ENCODE assay signal across 1 cellular context in the genomic region with DNA sequence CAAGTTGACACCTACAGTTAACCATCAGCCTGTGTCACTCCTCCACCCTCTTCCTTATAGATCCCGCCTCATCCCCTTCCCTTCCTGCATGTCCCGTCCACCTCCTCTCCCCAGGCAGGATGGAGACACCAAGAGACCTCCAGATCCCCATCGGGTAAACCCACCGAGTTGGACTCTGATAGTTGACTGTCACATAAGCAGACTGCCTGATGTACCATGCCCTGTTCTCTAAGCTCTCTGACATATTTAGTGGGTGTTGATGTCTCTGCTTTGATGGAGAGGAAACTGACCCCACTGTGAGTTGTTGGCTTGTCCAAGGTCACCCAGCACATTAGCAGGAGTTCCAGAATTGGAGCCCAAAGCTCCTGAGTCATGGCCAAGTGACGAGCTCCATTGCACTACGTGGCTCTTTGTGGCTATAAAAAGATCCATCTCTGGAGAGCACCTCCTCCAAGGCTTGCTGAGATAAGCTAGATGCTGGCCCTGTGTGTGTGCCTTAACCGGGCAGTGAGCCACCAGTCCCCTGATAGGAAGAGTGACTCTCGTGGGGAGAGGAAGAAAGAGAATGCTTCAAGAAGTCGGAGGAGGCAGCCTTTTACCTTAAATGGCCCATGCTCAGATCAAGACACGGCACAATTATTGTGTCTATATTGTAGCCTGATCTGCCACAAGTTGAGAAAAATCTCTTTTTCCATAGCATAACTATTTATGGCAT.
TF ChIP-seq lines count a peak whose summit lies in the region.

No MANE protein-coding gene starts in this region.

TF ChIP-seq in K562, 482 proteins besides CTCF, POLR2A, EP300 and RAD21 (continued from another document and continues in another):
- TF ChIP-seq, protein P1, sequence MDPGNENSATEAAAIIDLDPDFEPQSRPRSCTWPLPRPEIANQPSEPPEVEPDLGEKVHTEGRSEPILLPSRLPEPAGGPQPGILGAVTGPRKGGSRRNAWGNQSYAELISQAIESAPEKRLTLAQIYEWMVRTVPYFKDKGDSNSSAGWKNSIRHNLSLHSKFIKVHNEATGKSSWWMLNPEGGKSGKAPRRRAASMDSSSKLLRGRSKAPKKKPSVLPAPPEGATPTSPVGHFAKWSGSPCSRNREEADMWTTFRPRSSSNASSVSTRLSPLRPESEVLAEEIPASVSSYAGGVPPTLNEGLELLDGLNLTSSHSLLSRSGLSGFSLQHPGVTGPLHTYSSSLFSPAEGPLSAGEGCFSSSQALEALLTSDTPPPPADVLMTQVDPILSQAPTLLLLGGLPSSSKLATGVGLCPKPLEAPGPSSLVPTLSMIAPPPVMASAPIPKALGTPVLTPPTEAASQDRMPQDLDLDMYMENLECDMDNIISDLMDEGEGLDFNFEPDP (CRISPR knock-in tag; IDR thresholded peaks at IDR 0.05): peak; percentile 32; the same call in 1 of the 2 replicates
- TF ChIP-seq LCOR (CRISPR knock-in tag; IDR thresholded peaks at IDR 0.05) (peak; percentile 84), ZKSCAN1 (IDR thresholded peaks at IDR 0.05; ENCODE audit: low read depth, low read length) (peak; percentile 23), HBP1 (CRISPR knock-in tag; IDR thresholded peaks at IDR 0.05) (no peak), SNRNP70 (optimal IDR thresholded peaks at IDR 0.05; ENCODE audit: low read depth, low read length) (no peak), LARP7 (IDR thresholded peaks at IDR 0.05) (no peak), MTA1 (IDR thresholded peaks at IDR 0.05; ENCODE audit: borderline replicate concordance) (peak; percentile 65; the same call in 1 of the 2 replicates), ZNF408 (CRISPR knock-in tag; IDR thresholded peaks at IDR 0.05; ENCODE audit: low read depth) (no peak), SRF (CRISPR knock-in tag; IDR thresholded peaks at IDR 0.05) (peak in 1 of 2 experiments; percentile 91; a peak in 2 of 4 replicates), MEIS2 (IDR thresholded peaks at IDR 0.05; ENCODE audit: partially characterized antibody) (peak; percentile 72), FOSL1 (tag; conservative IDR thresholded peaks at IDR 0.05) (peak; percentile 95), ZNF584 (CRISPR knock-in tag; IDR thresholded peaks at IDR 0.05; ENCODE audit: low read depth) (peak; percentile 57), ATF1 (CRISPR knock-in tag; IDR thresholded peaks at IDR 0.05) (no peak), ATF1 (tag; IDR thresholded peaks at IDR 0.05) (peak; percentile 86), ZFP36 (IDR thresholded peaks at IDR 0.05; ENCODE audit: low read depth, low read length, partially characterized antibody) (peak; percentile 54), TAL1 (IDR thresholded peaks at IDR 0.05) (peak; percentile 77), PRMT5 (CRISPR knock-in tag; IDR thresholded peaks at IDR 0.05) (no peak), FOXK1 (CRISPR knock-in tag; IDR thresholded peaks at IDR 0.05; ENCODE audit: borderline replicate concordance) (no peak), MXD1 (CRISPR knock-in tag; IDR thresholded peaks at IDR 0.05; ENCODE audit: borderline replicate concordance, poor library complexity, severe bottlenecking) (no peak), PTTG1 (tag; IDR thresholded peaks at IDR 0.05; ENCODE audit: low read depth) (no peak), RNF2 (IDR thresholded peaks at IDR 0.05) (peak; percentile 86), ZNF311 (CRISPR knock-in tag; IDR thresholded peaks at IDR 0.05) (no peak), TRIM28 (IDR thresholded peaks at IDR 0.05) (peak; percentile 65; the same call in 1 of the 2 replicates), POLR3A (IDR thresholded peaks at IDR 0.05; ENCODE audit: borderline replicate concordance, extremely low read depth, insufficient read depth, insufficient read length) (no peak), BDP1 (IDR thresholded peaks at IDR 0.05; ENCODE audit: insufficient read depth, insufficient read length) (no peak), PTBP1 (IDR thresholded peaks at IDR 0.05; ENCODE audit: low read depth, low read length) (no peak), MCM7 (IDR thresholded peaks at IDR 0.05) (no peak), NFIC (IDR thresholded peaks at IDR 0.05) (peak; percentile 79), BHLHE40 (IDR thresholded peaks at IDR 0.05; ENCODE audit: low read length) (peak; percentile 87), ZC3H8 (IDR thresholded peaks at IDR 0.05) (no peak), ZNF140 (CRISPR knock-in tag; IDR thresholded peaks at IDR 0.05) (no peak), ILF3 (IDR thresholded peaks at IDR 0.05; ENCODE audit: borderline replicate concordance) (no peak), MXI1 (IDR thresholded peaks at IDR 0.05; ENCODE audit: low read depth, low read length) (no peak), TFE3 (CRISPR knock-in tag; IDR thresholded peaks at IDR 0.05) (no peak), FOXA1 (IDR thresholded peaks at IDR 0.05; ENCODE audit: borderline replicate concordance) (no peak), ZC3H11A (IDR thresholded peaks at IDR 0.05; ENCODE audit: low read depth, low read length) (no peak), RBFOX2 (IDR thresholded peaks at IDR 0.05; ENCODE audit: low read depth, low read length) (no peak), KDM5B (IDR thresholded peaks at IDR 0.05; ENCODE audit: insufficient replicate concordance, low read depth, low read length) (no peak), ETS2 (tag; IDR thresholded peaks at IDR 0.05; ENCODE audit: borderline replicate concordance, poor library complexity, severe bottlenecking) (no peak), U2AF1 (optimal IDR thresholded peaks at IDR 0.05; ENCODE audit: low read depth, low read length) (no peak), NR4A1 (CRISPR knock-in tag; IDR thresholded peaks at IDR 0.05) (no peak), NR4A1 (tag; IDR thresholded peaks at IDR 0.05) (peak; percentile 50), ZNF217 (CRISPR knock-in tag; IDR thresholded peaks at IDR 0.05) (no peak), YY1 (IDR thresholded peaks at IDR 0.05; ENCODE audit: borderline replicate concordance in 1 of 3, control insufficient read depth in 1 of 3, extremely low read depth in 1 of 3, insufficient read depth in 3 of 3, insufficient read length in 1 of 3, insufficient replicate concordance in 2 of 3, low read depth in 1 of 3, low read length in 2 of 3) (no peak), NFATC3 (IDR thresholded peaks at IDR 0.05) (no peak), SMAD3 (CRISPR knock-in tag; conservative IDR thresholded peaks at IDR 0.05) (no peak; the same call in 1 of the 2 replicates)
- TF ChIP-seq, protein P2, sequence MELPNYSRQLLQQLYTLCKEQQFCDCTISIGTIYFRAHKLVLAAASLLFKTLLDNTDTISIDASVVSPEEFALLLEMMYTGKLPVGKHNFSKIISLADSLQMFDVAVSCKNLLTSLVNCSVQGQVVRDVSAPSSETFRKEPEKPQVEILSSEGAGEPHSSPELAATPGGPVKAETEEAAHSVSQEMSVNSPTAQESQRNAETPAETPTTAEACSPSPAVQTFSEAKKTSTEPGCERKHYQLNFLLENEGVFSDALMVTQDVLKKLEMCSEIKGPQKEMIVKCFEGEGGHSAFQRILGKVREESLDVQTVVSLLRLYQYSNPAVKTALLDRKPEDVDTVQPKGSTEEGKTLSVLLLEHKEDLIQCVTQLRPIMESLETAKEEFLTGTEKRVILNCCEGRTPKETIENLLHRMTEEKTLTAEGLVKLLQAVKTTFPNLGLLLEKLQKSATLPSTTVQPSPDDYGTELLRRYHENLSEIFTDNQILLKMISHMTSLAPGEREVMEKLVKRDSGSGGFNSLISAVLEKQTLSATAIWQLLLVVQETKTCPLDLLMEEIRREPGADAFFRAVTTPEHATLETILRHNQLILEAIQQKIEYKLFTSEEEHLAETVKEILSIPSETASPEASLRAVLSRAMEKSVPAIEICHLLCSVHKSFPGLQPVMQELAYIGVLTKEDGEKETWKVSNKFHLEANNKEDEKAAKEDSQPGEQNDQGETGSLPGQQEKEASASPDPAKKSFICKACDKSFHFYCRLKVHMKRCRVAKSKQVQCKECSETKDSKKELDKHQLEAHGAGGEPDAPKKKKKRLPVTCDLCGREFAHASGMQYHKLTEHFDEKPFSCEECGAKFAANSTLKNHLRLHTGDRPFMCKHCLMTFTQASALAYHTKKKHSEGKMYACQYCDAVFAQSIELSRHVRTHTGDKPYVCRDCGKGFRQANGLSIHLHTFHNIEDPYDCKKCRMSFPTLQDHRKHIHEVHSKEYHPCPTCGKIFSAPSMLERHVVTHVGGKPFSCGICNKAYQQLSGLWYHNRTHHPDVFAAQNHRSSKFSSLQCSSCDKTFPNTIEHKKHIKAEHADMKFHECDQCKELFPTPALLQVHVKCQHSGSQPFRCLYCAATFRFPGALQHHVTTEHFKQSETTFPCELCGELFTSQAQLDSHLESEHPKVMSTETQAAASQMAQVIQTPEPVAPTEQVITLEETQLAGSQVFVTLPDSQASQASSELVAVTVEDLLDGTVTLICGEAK (IDR thresholded peaks at IDR 0.05): no peak
- TF ChIP-seq, protein P2 (CRISPR knock-in tag; IDR thresholded peaks at IDR 0.05): no peak
- TF ChIP-seq, protein P3, sequence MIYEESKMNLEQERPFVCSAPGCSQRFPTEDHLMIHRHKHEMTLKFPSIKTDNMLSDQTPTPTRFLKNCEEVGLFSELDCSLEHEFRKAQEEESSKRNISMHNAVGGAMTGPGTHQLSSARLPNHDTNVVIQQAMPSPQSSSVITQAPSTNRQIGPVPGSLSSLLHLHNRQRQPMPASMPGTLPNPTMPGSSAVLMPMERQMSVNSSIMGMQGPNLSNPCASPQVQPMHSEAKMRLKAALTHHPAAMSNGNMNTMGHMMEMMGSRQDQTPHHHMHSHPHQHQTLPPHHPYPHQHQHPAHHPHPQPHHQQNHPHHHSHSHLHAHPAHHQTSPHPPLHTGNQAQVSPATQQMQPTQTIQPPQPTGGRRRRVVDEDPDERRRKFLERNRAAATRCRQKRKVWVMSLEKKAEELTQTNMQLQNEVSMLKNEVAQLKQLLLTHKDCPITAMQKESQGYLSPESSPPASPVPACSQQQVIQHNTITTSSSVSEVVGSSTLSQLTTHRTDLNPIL (CRISPR knock-in tag; IDR thresholded peaks at IDR 0.05): no peak
- TF ChIP-seq, protein P4, sequence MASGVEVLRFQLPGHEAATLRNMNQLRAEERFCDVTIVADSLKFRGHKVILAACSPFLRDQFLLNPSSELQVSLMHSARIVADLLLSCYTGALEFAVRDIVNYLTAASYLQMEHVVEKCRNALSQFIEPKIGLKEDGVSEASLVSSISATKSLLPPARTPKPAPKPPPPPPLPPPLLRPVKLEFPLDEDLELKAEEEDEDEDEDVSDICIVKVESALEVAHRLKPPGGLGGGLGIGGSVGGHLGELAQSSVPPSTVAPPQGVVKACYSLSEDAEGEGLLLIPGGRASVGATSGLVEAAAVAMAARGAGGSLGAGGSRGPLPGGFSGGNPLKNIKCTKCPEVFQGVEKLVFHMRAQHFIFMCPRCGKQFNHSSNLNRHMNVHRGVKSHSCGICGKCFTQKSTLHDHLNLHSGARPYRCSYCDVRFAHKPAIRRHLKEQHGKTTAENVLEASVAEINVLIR (CRISPR knock-in tag; IDR thresholded peaks at IDR 0.05): peak; percentile 52
